Comparison of ENCODE assay signal across 9 cellular contexts in genomic region chr17:55576237-55576998, GRCh38.
A peak's percentile ranks its signal among the peaks of the same experiment; 100 is the strongest.
DNase-seq lines count a peak whose midpoint lies in the region; ATAC-seq and TF ChIP-seq lines count a peak whose summit lies in the region.
"Had no signal": no experiment of that assay in that cellular context is flagged by ENCODE, and none has a peak within 500 bp of the region (broad histone marks: within the 10 kb centered on the region; RNA-seq: fewer than 3 reads in every experiment).

No MANE protein-coding gene starts in this region.

- H3K36me3 ChIP-seq in right atrium auricular region (no peaks in the 10 kb centered on the region), tibial artery (no peaks in the 10 kb centered on the region)

- no peak overlapping the region for H3K4me3 Mint-ChIP-seq in T-helper 17 cell
- H3K4me3 Mint-ChIP-seq: nephron had no signal

- TF ChIP-seq CTCF in right atrium auricular region (IDR thresholded peaks at IDR 0.05) (no peak), tibial artery (IDR thresholded peaks at IDR 0.05) (no peak)

- intact Hi-C loops in tibial artery (cut with DNase I; ENCODE audit: low total_unique reads), result no loop called here

- no peak overlapping the region for H3K27ac Mint-ChIP-seq in T-helper 17 cell
- H3K27ac Mint-ChIP-seq: nephron had no signal

- peaks cover 9% of the 10 kb centered on the region for H3K4me1 Mint-ChIP-seq in T-helper 17 cell

- H3K27me3 ChIP-seq in right atrium auricular region (no peaks in the 10 kb centered on the region), tibial artery (no peaks in the 10 kb centered on the region)

- H3K9me3 ChIP-seq in T-helper 17 cell (ENCODE audit: control insufficient read depth, low read length, poor library complexity, severe bottlenecking), result no peaks in the 10 kb centered on the region
- H3K9me3 ChIP-seq in right atrium auricular region, result no peaks in the 10 kb centered on the region
- H3K9me3 ChIP-seq in tibial artery, result no peaks in the 10 kb centered on the region

- ATAC-seq in HG03045 (IDR thresholded peaks at IDR 0.05; ENCODE audit: unreplicated experiment) (peak; percentile 20), T-helper 17 cell (peak; percentile 19), GM21381 (IDR thresholded peaks at IDR 0.05; ENCODE audit: unreplicated experiment) (no peak), HG02973 (IDR thresholded peaks at IDR 0.05; ENCODE audit: unreplicated experiment) (no peak)

- no peaks in the 10 kb centered on the region for H3K36me3 Mint-ChIP-seq in T-helper 17 cell (ENCODE audit: low read depth)

- peak overlapping the region; percentile 81 to 88 for H3K27ac ChIP-seq in right atrium auricular region
- H3K27ac ChIP-seq in tibial artery, result peak overlapping the region; percentile 14 to 57

- H3K4me1 ChIP-seq in right atrium auricular region (peaks cover 0 to 13% of the 10 kb centered on the region in 2 donors), tibial artery (peaks cover 0 to 9% (median 0%) of the 10 kb centered on the region in 4 donors)

- DNase-seq in ELR (ENCODE audit: low read depth) (peak; percentile 85), T-helper 17 cell (no peak), right atrium auricular region (ENCODE audit: low spot score) (peak; percentile 81), tibial artery (peak in 1 of 2 donors; percentile 56), NCI-H2107 (lab: John Stamatoyannopoulos, UW) (no peak)

- no peaks in the 10 kb centered on the region for H3K27me3 Mint-ChIP-seq in T-helper 17 cell

- H3K4me3 ChIP-seq in right atrium auricular region, result peak overlapping the region in 1 of 2 donors; percentile 38
- peak overlapping the region; percentile 12 to 28 for H3K4me3 ChIP-seq in tibial artery

Comparison
In these comparisons a context has a peak if more than half of its experiments do, and no peak if none do; other contexts are left out.
1. DNase-seq: peak in ELR (single experiment) and right atrium auricular region (single experiment); none in T-helper 17 cell (0 of 3) and NCI-H2107 (single experiment).
2. ATAC-seq: peak in HG03045 (single experiment) and T-helper 17 cell (single experiment); none in GM21381 (single experiment) and HG02973 (single experiment).